19 cellular contexts compared by ENCODE assay signal in the genomic region with DNA sequence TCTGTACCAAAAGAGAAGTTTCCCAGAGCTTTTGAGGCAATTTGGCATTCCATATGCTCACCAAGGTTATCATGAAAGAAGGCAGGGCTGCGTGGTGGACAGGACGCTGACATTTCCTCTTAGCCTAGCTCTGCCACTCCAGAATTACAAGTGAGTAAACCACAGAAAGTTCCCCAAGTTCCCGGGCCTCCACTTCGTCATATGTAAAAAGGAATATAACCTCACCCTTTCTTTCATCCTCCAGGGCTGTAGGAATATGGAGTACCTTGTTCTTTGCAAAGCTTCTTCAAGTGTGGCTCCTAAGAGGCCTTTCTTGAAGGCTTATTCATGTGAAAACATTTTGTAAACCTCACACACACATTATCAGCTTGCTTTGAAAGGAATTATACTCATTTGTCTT.
"Had no signal": no experiment of that assay in that cellular context is flagged by ENCODE, and none has a peak within 500 bp of the region (broad histone marks: within the 10 kb centered on the region; RNA-seq: fewer than 3 reads in every experiment).

No MANE protein-coding gene starts in this region.

- H3K27ac ChIP-seq: adrenal gland, coronary artery, gastrocnemius medialis, tibial artery, uterus had no signal

- H3K4me3 ChIP-seq: adrenal gland, coronary artery, gastrocnemius medialis, tibial artery, uterus had no signal

- DNase-seq: activated CD4-positive, alpha-beta memory T cell treated with anti-CD3 and anti-CD28 coated beads for 36 hours; activated CD4-positive, alpha-beta T cell treated with anti-CD3 and anti-CD28 coated beads for 4 hours; activated gamma-delta T cell treated with Interleukin-2 at 50 U/mL for 16 hours; activated T-cell treated with anti-CD3 and anti-CD28 coated beads for 4 hours; adrenal gland; erythroblast; gastrocnemius medialis; nephron progenitor cell; nucleus accumbens; posterior cingulate gyrus; stimulated activated CD8-positive, alpha-beta memory T cell treated with anti-CD3 and anti-CD28 coated beads, Interleukin-4, amount 100 ng/mL, for 48 hours; stimulated activated naive CD4-positive, alpha-beta T cell treated with Interleukin-2 at 50 U/mL for 16 hours; T-cell; tibial artery; uterus had no signal

- H3K4me1 ChIP-seq: adrenal gland, gastrocnemius medialis, tibial artery, uterus had no signal

- ATAC-seq: activated naive CD4-positive, alpha-beta T cell treated with anti-CD3 and anti-CD28 coated beads, Interleukin-2, amount 50 U/mL, for 72 hours; gastrocnemius medialis; T-cell; WTC11 had no signal

- H3K27me3 ChIP-seq: adrenal gland, gastrocnemius medialis, tibial artery, uterus had no signal

- H3K9me3 ChIP-seq: gastrocnemius medialis, tibial artery, uterus had no signal

- H3K36me3 ChIP-seq: adrenal gland, gastrocnemius medialis, tibial artery, uterus had no signal

- FAIRE-seq: endometrium had no signal
